20 cellular contexts compared by ENCODE assay signal in genomic region chr3:88713233-88713691, GRCh38.
DNase-seq lines count a peak whose midpoint lies in the region; ATAC-seq and TF ChIP-seq lines count a peak whose summit lies in the region.
"Had no signal": no experiment of that assay in that cellular context is flagged by ENCODE, and none has a peak within 500 bp of the region (broad histone marks: within the 10 kb centered on the region; RNA-seq: fewer than 3 reads in every experiment).

No MANE protein-coding gene starts in this region.

- H3K36me3 ChIP-seq in RWPE2 (ENCODE audit: low read depth) = no peaks in the 10 kb centered on the region
- no peaks in the 10 kb centered on the region for H3K36me3 ChIP-seq in neural progenitor cell
- H3K36me3 ChIP-seq: left ventricle myocardium inferior had no signal

- H3K4me1 Mint-ChIP-seq in endothelial cell (ENCODE audit: unreplicated experiment) (no peaks in the 10 kb centered on the region), neural progenitor cell (no peaks in the 10 kb centered on the region)

- H3K9me3 Mint-ChIP-seq in endothelial cell (ENCODE audit: unreplicated experiment) = no peaks in the 10 kb centered on the region
- peaks cover 2% of the 10 kb centered on the region for H3K9me3 Mint-ChIP-seq in neural progenitor cell

- H3K27ac ChIP-seq in RWPE2 (ENCODE audit: poor library complexity, severe bottlenecking) (peak overlapping the region; percentile 77), neural progenitor cell (no peak overlapping the region)
- H3K27ac ChIP-seq: coronary artery, KMS-11, left ventricle myocardium inferior, testis had no signal

- no peaks in the 10 kb centered on the region for H3K79me2 ChIP-seq in neural progenitor cell (ENCODE audit: low read depth)

- H3K36me3 Mint-ChIP-seq in endothelial cell (ENCODE audit: low read depth, unreplicated experiment) = no peaks in the 10 kb centered on the region
- no peaks in the 10 kb centered on the region for H3K36me3 Mint-ChIP-seq in neural progenitor cell

- no peak overlapping the region for H3K27ac Mint-ChIP-seq in endothelial cell (ENCODE audit: unreplicated experiment)
- no peak overlapping the region for H3K27ac Mint-ChIP-seq in neural progenitor cell

- no peaks in the 10 kb centered on the region for H3K9me3 ChIP-seq in RWPE2 (ENCODE audit: severe bottlenecking)
- no peaks in the 10 kb centered on the region for H3K9me3 ChIP-seq in neural progenitor cell (ENCODE audit: low read depth)
- H3K9me3 ChIP-seq: testis had no signal

- peak; percentile 1 for DNase-seq in ELR (ENCODE audit: low read depth)
- peak; percentile 42 for DNase-seq in RWPE2 (ENCODE audit: low spot score)
- peak; percentile 14 for DNase-seq in fibroblast of peridontal ligament (ENCODE audit: extremely low read depth)
- DNase-seq in posterior vena cava (ENCODE audit: low spot score) = peak; percentile 66
- DNase-seq in activated CD4-positive, CD25-positive, alpha-beta regulatory T cell (lab: John Stamatoyannopoulos, UW) = no peak
- DNase-seq in endothelial cell (ENCODE audit: low spot score) = no peak
- DNase-seq in neural progenitor cell (ENCODE audit: low spot score) = no peak
- DNase-seq: activated T-cell treated with anti-CD3 and anti-CD28 coated beads for 4 hours, anterior cingulate cortex, DMS79, left ventricle myocardium inferior, NCI-H1092 treated with DMSO at 0.1 percent for 48 hours, NCI-H526 treated with DMSO at 0.1 percent for 48 hours, retina, SHP77, T-helper 1 cell, testis had no signal

- H3K4me1 ChIP-seq in RWPE2 (ENCODE audit: insufficient read depth, poor library complexity, severe bottlenecking) = no peaks in the 10 kb centered on the region
- H3K4me1 ChIP-seq in neural progenitor cell = no peaks in the 10 kb centered on the region
- H3K4me1 ChIP-seq: left ventricle myocardium inferior, testis had no signal

- no peak overlapping the region for H3K9ac ChIP-seq in neural progenitor cell
- H3K9ac ChIP-seq: KMS-11 had no signal

- TF ChIP-seq CTCF in RWPE2 (IDR thresholded peaks at IDR 0.05; ENCODE audit: poor library complexity, severe bottlenecking) (no peak), endothelial cell (IDR thresholded peaks at IDR 0.05; ENCODE audit: unreplicated experiment) (no peak), neural progenitor cell (IDR thresholded peaks at IDR 0.05) (no peak)

- H3K4me2 ChIP-seq in neural progenitor cell = no peak overlapping the region
- H3K4me2 ChIP-seq: KMS-11 had no signal

- H2AFZ ChIP-seq in neural progenitor cell (replicated peaks) = no peak overlapping the region

- H3K27me3 ChIP-seq in RWPE2 (ENCODE audit: insufficient read depth, poor library complexity, severe bottlenecking) = no peaks in the 10 kb centered on the region
- H3K27me3 ChIP-seq in neural progenitor cell = no peaks in the 10 kb centered on the region
- H3K27me3 ChIP-seq: testis had no signal

- H4K20me1 ChIP-seq in neural progenitor cell (ENCODE audit: low read depth) = no peaks in the 10 kb centered on the region

- H3K27me3 Mint-ChIP-seq in endothelial cell (ENCODE audit: unreplicated experiment) (no peaks in the 10 kb centered on the region), neural progenitor cell (ENCODE audit: insufficient read depth, low read depth) (no peaks in the 10 kb centered on the region)

- intact Hi-C loops in posterior vena cava (cut with DNase I) = no loop called here

- ATAC-seq in RWPE2 (ENCODE audit: low read depth) (peak; percentile 89), HG03521 (IDR thresholded peaks at IDR 0.05; ENCODE audit: unreplicated experiment) (no peak)

- H3K4me3 Mint-ChIP-seq in endothelial cell (ENCODE audit: unreplicated experiment) (no peak overlapping the region), neural progenitor cell (no peak overlapping the region)

- H3K4me3 ChIP-seq in RWPE2 (ENCODE audit: severe bottlenecking) (no peak overlapping the region), neural progenitor cell (no peak overlapping the region)
- H3K4me3 ChIP-seq: coronary artery, left ventricle myocardium inferior, testis had no signal

- no peaks in the 10 kb centered on the region for H3F3A ChIP-seq in neural progenitor cell (ENCODE audit: low read depth)

Comparison
In these comparisons a context has a peak if more than half of its experiments do, and no peak if none do; other contexts are left out.
1. DNase-seq: peak in ELR (single experiment), RWPE2 (single experiment), fibroblast of peridontal ligament (single experiment) and posterior vena cava (single experiment); none in activated CD4-positive, CD25-positive, alpha-beta regulatory T cell (0 of 4), endothelial cell (single experiment) and neural progenitor cell (single experiment).